Comparison of ENCODE assay signal across 8 cellular contexts in genomic region chr18:70195852-70196434, GRCh38. TPM values are rescaled to one million over a fixed set of nuclear protein-coding genes. Genes with fewer than 3 reads are reported as not detected.
DNase-seq lines count a peak whose midpoint lies in the region; ATAC-seq and TF ChIP-seq lines count a peak whose summit lies in the region.

No MANE protein-coding gene starts in this region.

- H3K36me3 ChIP-seq in adipocyte (ENCODE audit: control insufficient read depth, insufficient read depth, low read length, severe bottlenecking) (peaks cover 9% of the 10 kb centered on the region), left ventricle myocardium inferior (peaks cover 80% of the 10 kb centered on the region), gastrocnemius medialis (peaks cover 0 to 36% of the 10 kb centered on the region in 2 donors)

- no peaks in the 10 kb centered on the region for H3K27me3 ChIP-seq in adipocyte (replicated peaks; ENCODE audit: control insufficient read depth, insufficient read depth, low read length)
- no peaks in the 10 kb centered on the region for H3K27me3 ChIP-seq in left ventricle myocardium inferior (ENCODE audit: low read depth)
- no peaks in the 10 kb centered on the region for H3K27me3 ChIP-seq in gastrocnemius medialis

- H3K4me1 ChIP-seq in adipocyte (ENCODE audit: control insufficient read depth, insufficient read depth, low read length): peaks cover 19% of the 10 kb centered on the region
- H3K4me1 ChIP-seq in left ventricle myocardium inferior: peaks cover 6% of the 10 kb centered on the region
- H3K4me1 ChIP-seq in gastrocnemius medialis: no peaks in the 10 kb centered on the region

- ATAC-seq in GM21526 (IDR thresholded peaks at IDR 0.05; ENCODE audit: low FRiP score, unreplicated experiment): peak; percentile 36
- ATAC-seq in gastrocnemius medialis: peak; percentile 50 to 81

- intact Hi-C loops in left ventricle myocardium inferior (cut with micrococcal nuclease): loop anchor here (2.0 kb wide), 1 partner anchor 239 kb away; no protein-coding TSS in a partner anchor
- intact Hi-C loops in gastrocnemius medialis (cut with DNase I; ENCODE audit: low total_unique reads): loop anchor here (1.0 to 2.0 kb wide), 2 partner anchors 238 to 259 kb away; no protein-coding TSS in a partner anchor

- H3K4me3 ChIP-seq in adipocyte (ENCODE audit: low read length) (no peak overlapping the region), left ventricle myocardium inferior (no peak overlapping the region), gastrocnemius medialis (no peak overlapping the region)

- DNase-seq in D341Med (ENCODE audit: low spot score) (peak; percentile 63), NCI-H146 treated with DMSO at 0.1 percent for 48 hours (lab: John Stamatoyannopoulos, UW; ENCODE audit: unreplicated experiment) (peak; percentile 48), adipocyte (ENCODE audit: low read depth) (peak; percentile 82), left ventricle myocardium inferior (no peak), gastrocnemius medialis (no peak), GDM1 (lab: John Stamatoyannopoulos, UW) (no peak), KG1 (lab: John Stamatoyannopoulos, UW) (no peak)

- in situ Hi-C loops in gastrocnemius medialis (cut with MboI; ENCODE audit: low sequenced_read_pairs in 4 of 4): loop anchor here (5.0 to 10.0 kb wide), 3 partner anchors 236 to 246 kb away; no protein-coding TSS in a partner anchor

- TF ChIP-seq CTCF in left ventricle myocardium inferior (IDR thresholded peaks at IDR 0.05; ENCODE audit: borderline replicate concordance) (peak; percentile 85), gastrocnemius medialis (IDR thresholded peaks at IDR 0.05 in 4 of 5, conservative IDR thresholded peaks at IDR 0.05 in 1 of 5) (peak; percentile 46 to 79 (median 73))

- H3K9me3 ChIP-seq in adipocyte (ENCODE audit: control insufficient read depth, low read length) (no peaks in the 10 kb centered on the region), left ventricle myocardium inferior (replicated peaks) (no peaks in the 10 kb centered on the region), gastrocnemius medialis (no peaks in the 10 kb centered on the region)

- peak overlapping the region; percentile 50 for H3K27ac ChIP-seq in left ventricle myocardium inferior (replicated peaks)
- H3K27ac ChIP-seq in gastrocnemius medialis: no peak overlapping the region

- H3K9ac ChIP-seq in adipocyte (ENCODE audit: low read length): no peak overlapping the region

- TF ChIP-seq POLR2A in gastrocnemius medialis (IDR thresholded peaks at IDR 0.05): no peak

RNA-seq across cellular contexts. Expression of gene RTTN, which starts 9.5 kb away (rescaled TPM):
- 10.6 TPM for total RNA-seq in left ventricle myocardium inferior
- 1 to 10 TPM; 3.2 to 9.7 (median 4.9) TPM for total RNA-seq in gastrocnemius medialis

Comparison
In these comparisons a context has a peak if more than half of its experiments do, and no peak if none do; other contexts are left out.
1. DNase-seq: peak in D341Med (single experiment), NCI-H146 treated with DMSO at 0.1 percent for 48 hours (single experiment) and adipocyte (single experiment); none in left ventricle myocardium inferior (single experiment), gastrocnemius medialis (0 of 2), GDM1 (single experiment) and KG1 (single experiment).